21 cellular contexts compared by ENCODE assay signal in the genomic region with DNA sequence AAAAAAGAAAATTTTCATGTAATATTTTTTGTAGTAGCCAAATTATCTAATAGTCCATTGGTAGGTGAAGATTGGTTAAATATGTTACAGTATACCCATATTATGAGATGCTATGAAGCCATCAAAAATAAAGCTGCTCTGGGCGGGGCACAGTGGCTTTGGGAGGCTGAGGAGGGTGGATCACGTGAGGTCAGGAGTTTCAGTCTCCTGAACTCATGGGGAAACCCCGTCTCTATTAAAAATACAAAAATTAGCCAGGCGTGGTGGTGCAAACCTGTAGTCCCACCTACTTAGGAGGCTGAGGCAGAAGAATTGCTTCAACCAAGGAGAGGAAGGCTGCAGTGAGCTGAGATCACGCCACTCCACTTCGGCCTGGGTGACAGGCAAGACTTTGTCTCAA.
DNase-seq lines count a peak whose midpoint lies in the region; ATAC-seq, FAIRE-seq and TF ChIP-seq lines count a peak whose summit lies in the region.
"Had no signal": no experiment of that assay in that cellular context is flagged by ENCODE, and none has a peak within 500 bp of the region (broad histone marks: within the 10 kb centered on the region; RNA-seq: fewer than 3 reads in every experiment).

No MANE protein-coding gene starts in this region.

- H3K4me3 Mint-ChIP-seq in stimulated activated memory B cell treated with anti-CD40 and anti-IgM and Interleukin-4, amounts not matched to agents 10 μg/mL and 1 μg/mL and 100 μg/mL, for 72 hours = no peak overlapping the region
- H3K4me3 Mint-ChIP-seq: CD8-positive, alpha-beta T cell had no signal

- RAD21 ChIA-PET in GM12878 (lab: Charles Lee; ENCODE audit: unreplicated experiment) = no interaction called here

- no peak for TF ChIP-seq EP300 in GM12878 (IDR thresholded peaks at IDR 0.05; ENCODE audit: borderline replicate concordance in 1 of 2, control insufficient read depth in 1 of 2, low read depth in 2 of 2, low read length in 2 of 2)

- DNase-seq in GM12865 (ENCODE audit: low read depth) (peak; percentile 15), GM12878 (ENCODE audit: low read depth, low spot score) (no peak), erythroblast (lab: John Stamatoyannopoulos, UW) (no peak), kidney glomerular epithelial cell (lab: John Stamatoyannopoulos, UW) (no peak), SHP77 (lab: John Stamatoyannopoulos, UW) (no peak)
- DNase-seq: 8988T; Calu3; CD8-positive, alpha-beta T cell; DMS53; DND-41; EL; GM23248 had no signal

- no peak overlapping the region for H3K27ac Mint-ChIP-seq in stimulated activated memory B cell treated with anti-CD40 and anti-IgM and Interleukin-4, amounts not matched to agents 10 μg/mL and 1 μg/mL and 100 μg/mL, for 72 hours
- H3K27ac Mint-ChIP-seq: CD8-positive, alpha-beta T cell had no signal

- TF ChIP-seq CTCF in GM12865 (IDR thresholded peaks at IDR 0.05; ENCODE audit: insufficient read depth, low read depth, low read length, missing control alignments) (no peak), GM12878 (IDR thresholded peaks at IDR 0.05 in 2 of 3, conservative IDR thresholded peaks at IDR 0.05 in 1 of 3; ENCODE audit: control insufficient read depth in 2 of 3, extremely low read depth in 1 of 3, insufficient read depth in 1 of 3, low read depth in 3 of 3, low read length in 3 of 3) (no peak)

- no peak overlapping the region for H3K9ac ChIP-seq in GM12878 (ENCODE audit: control insufficient read depth, insufficient read depth, low read length)
- H3K9ac ChIP-seq: BLaER1 treated with 17β-estradiol and CSF1 and Interleukin-3, amounts not matched to agents 10 nM and 100 nM; GM23248; KMS-11 had no signal

- SMC1A ChIA-PET in GM12878 (lab: Charles Lee; ENCODE audit: uncharacterized antibody, unreplicated experiment) = no interaction called here

- intact Hi-C loops in GM12878 (cut with micrococcal nuclease; ENCODE audit: unreplicated experiment) = no loop called here

- in situ Hi-C loops in GM12878 (cut with MboI) = no loop called here

- no peak overlapping the region for H3K4me3 ChIP-seq in GM12865 (ENCODE audit: low read depth, low read length)
- no peak overlapping the region for H3K4me3 ChIP-seq in GM12878
- H3K4me3 ChIP-seq: BLaER1 treated with 17β-estradiol and CSF1 and Interleukin-3, amounts not matched to agents 10 nM and 100 nM; GM23248; HAP-1 had no signal

- H3K4me2 ChIP-seq in GM12878 (ENCODE audit: control insufficient read depth, insufficient read depth) = no peak overlapping the region
- H3K4me2 ChIP-seq: BLaER1 treated with 17β-estradiol and CSF1 and Interleukin-3, amounts not matched to agents 10 nM and 100 nM; KMS-11 had no signal

- no peaks in the 10 kb centered on the region for H3K36me3 ChIP-seq in GM12878 (ENCODE audit: control insufficient read depth in 2 of 2, insufficient read depth in 2 of 2, low read length in 1 of 2)
- H3K36me3 ChIP-seq: BLaER1 treated with 17β-estradiol and CSF1 and Interleukin-3, amounts not matched to agents 10 nM and 100 nM; HAP-1 had no signal

- CTCF ChIA-PET in GM12878 (lab: Yijun Ruan, JAX) = no interaction called here

- peaks cover 9% of the 10 kb centered on the region for H3K4me1 Mint-ChIP-seq in stimulated activated memory B cell treated with anti-CD40 and anti-IgM and Interleukin-4, amounts not matched to agents 10 μg/mL and 1 μg/mL and 100 μg/mL, for 72 hours

- no peaks in the 10 kb centered on the region for H3K27me3 ChIP-seq in GM12878 (replicated peaks in 1 of 2; ENCODE audit: control insufficient read depth in 2 of 2, insufficient read depth in 2 of 2, low read length in 1 of 2)
- H3K27me3 ChIP-seq: BLaER1 treated with 17β-estradiol and CSF1 and Interleukin-3, amounts not matched to agents 10 nM and 100 nM had no signal

- ATAC-seq in HG03060 (IDR thresholded peaks at IDR 0.05; ENCODE audit: low read depth, unreplicated experiment) (peak; percentile 35), GM12878 (peak; percentile 62), HG03520 (IDR thresholded peaks at IDR 0.05; ENCODE audit: unreplicated experiment) (no peak)
- ATAC-seq in stimulated activated memory B cell treated with anti-CD40 and anti-IgM and Interleukin-4, amounts not matched to agents 10 μg/mL and 1 μg/mL and 100 μg/mL, for 72 hours = peak; percentile 73
- ATAC-seq: CD8-positive, alpha-beta T cell had no signal

- TF ChIP-seq POLR2A in GM12878 (IDR thresholded peaks at IDR 0.05; ENCODE audit: low read depth, low read length) (no peak), erythroblast (IDR thresholded peaks at IDR 0.05; ENCODE audit: low read length) (no peak)

- H3K27me3 Mint-ChIP-seq in stimulated activated memory B cell treated with anti-CD40 and anti-IgM and Interleukin-4, amounts not matched to agents 10 μg/mL and 1 μg/mL and 100 μg/mL, for 72 hours = no peaks in the 10 kb centered on the region

- H3K9me3 ChIP-seq in GM12878 (replicated peaks; ENCODE audit: control insufficient read depth, insufficient read depth, low read length) = no peaks in the 10 kb centered on the region; the same call in 2 of the 3 replicates
- H3K9me3 ChIP-seq: HAP-1 had no signal

- no peaks in the 10 kb centered on the region for H3K4me1 ChIP-seq in GM12878 (ENCODE audit: control insufficient read depth, insufficient read depth, low read length)
- H3K4me1 ChIP-seq: HAP-1 had no signal

- H4K20me1 ChIP-seq in GM12878 (ENCODE audit: control insufficient read depth, insufficient read depth) = no peaks in the 10 kb centered on the region
- H4K20me1 ChIP-seq: BLaER1 treated with 17β-estradiol and CSF1 and Interleukin-3, amounts not matched to agents 10 nM and 100 nM had no signal

- POLR2A ChIA-PET in GM12878 (lab: Charles Lee) = no interaction called here

- TF ChIP-seq RAD21 in GM12878 (IDR thresholded peaks at IDR 0.05; ENCODE audit: insufficient read depth, low read depth, low read length) = no peak

- H3K36me3 Mint-ChIP-seq in stimulated activated memory B cell treated with anti-CD40 and anti-IgM and Interleukin-4, amounts not matched to agents 10 μg/mL and 1 μg/mL and 100 μg/mL, for 72 hours = no peaks in the 10 kb centered on the region
- H3K36me3 Mint-ChIP-seq: CD8-positive, alpha-beta T cell had no signal

- no TSS peak for BruUV-seq in GM12878 (replicated peaks; lab: Mats Ljungman, UMichigan)

- H3K9me3 Mint-ChIP-seq in stimulated activated memory B cell treated with anti-CD40 and anti-IgM and Interleukin-4, amounts not matched to agents 10 μg/mL and 1 μg/mL and 100 μg/mL, for 72 hours = no peaks in the 10 kb centered on the region

- WGBS in GM12878 (ENCODE audit: insufficient coverage, insufficient replicate concordance, low lambda C conversion rate, missing lambda C conversion rate) = 2% methylated on average over 6 of the region's 6 CpGs

- H3K27ac ChIP-seq in GM12878 (ENCODE audit: control insufficient read depth, insufficient read depth) = no peak overlapping the region
- H3K27ac ChIP-seq: BLaER1 treated with 17β-estradiol and CSF1 and Interleukin-3, amounts not matched to agents 10 nM and 100 nM; GM23248; HL-60; KMS-11 had no signal

- no peak overlapping the region for H2AFZ ChIP-seq in GM12878 (ENCODE audit: control insufficient read depth, low read depth, low read length)
- H2AFZ ChIP-seq: GM23248 had no signal

- no peaks in the 10 kb centered on the region for H3K79me2 ChIP-seq in GM12878 (ENCODE audit: control insufficient read depth, insufficient read depth, low read length)

- FAIRE-seq in GM12878 (lab: Jason Lieb, UNC) = no peak
- FAIRE-seq: GM12892, GM18507 had no signal

TF ChIP-seq in GM12878, 131 proteins besides CTCF, POLR2A, EP300 and RAD21:
- TF ChIP-seq ZNF24 (IDR thresholded peaks at IDR 0.05) (no peak), BHLHE40 (IDR thresholded peaks at IDR 0.05; ENCODE audit: borderline replicate concordance in 1 of 2, low read depth in 2 of 2, low read length in 1 of 2) (peak in 1 of 2 experiments; percentile 53; a peak in 1 of 4 replicates), TARDBP (IDR thresholded peaks at IDR 0.05; ENCODE audit: borderline replicate concordance) (no peak)
